ENCODE assay signal across 1 cellular context in genomic region chr19:30091456-30091855, GRCh38.
TF ChIP-seq lines count a peak whose summit lies in the region.

No MANE protein-coding gene starts in this region.

TF ChIP-seq in GM23338, 12 proteins besides CTCF, POLR2A, EP300 and RAD21:
- TF ChIP-seq REST (IDR thresholded peaks at IDR 0.05; ENCODE audit: unreplicated experiment) (no peak), ETS1 (IDR thresholded peaks at IDR 0.05) (no peak), STAT1 (IDR thresholded peaks at IDR 0.05; ENCODE audit: unreplicated experiment) (no peak), POLR2AphosphoS5 (IDR thresholded peaks at IDR 0.05; ENCODE audit: low read depth) (no peak), EZH2phosphoT487 (IDR thresholded peaks at IDR 0.05; ENCODE audit: unreplicated experiment) (no peak), ZNF114 (CRISPR knock-in tag; IDR thresholded peaks at IDR 0.05) (no peak)
